25 cellular contexts compared by ENCODE assay signal in genomic region chr21:27315373-27315772, GRCh38.
"Had no signal": no experiment of that assay in that cellular context is flagged by ENCODE, and none has a peak within 500 bp of the region (broad histone marks: within the 10 kb centered on the region; RNA-seq: fewer than 3 reads in every experiment).

No MANE protein-coding gene starts in this region.

- ATAC-seq: effector memory CD8-positive, alpha-beta T cell; heart right ventricle; natural killer cell; sciatic nerve; stimulated activated memory B cell treated with anti-CD40 and anti-IgM and Interleukin-4, amounts not matched to agents 10 μg/mL and 1 μg/mL and 100 μg/mL, for 72 hours; T-helper 17 cell had no signal

- H3K36me3 Mint-ChIP-seq: activated naive CD4-positive, alpha-beta T cell treated with anti-CD3 and anti-CD28 coated beads, Interleukin-2, amount 50 U/mL, for 24 hours; brain; immature natural killer cell; stimulated activated memory B cell treated with anti-CD40 and anti-IgM and Interleukin-4, amounts not matched to agents 10 μg/mL and 1 μg/mL and 100 μg/mL, for 72 hours had no signal

- H3K4me1 Mint-ChIP-seq: activated CD4-positive, alpha-beta memory T cell treated with anti-CD3 and anti-CD28 coated beads, Interleukin-2, amount 10 ng/mL, durations not matched to agents 7 days and 5 days; activated naive CD4-positive, alpha-beta T cell treated with anti-CD3 and anti-CD28 coated beads, Interleukin-2, amount 50 U/mL, for 24 hours; brain; immature natural killer cell; natural killer cell; stimulated activated memory B cell treated with anti-CD40 and anti-IgM and Interleukin-4, amounts not matched to agents 10 μg/mL and 1 μg/mL and 100 μg/mL, for 72 hours; T-helper 17 cell had no signal

- H3K9me3 Mint-ChIP-seq: stimulated activated memory B cell treated with anti-CD40 and anti-IgM and Interleukin-4, amounts not matched to agents 10 μg/mL and 1 μg/mL and 100 μg/mL, for 72 hours had no signal

- H3K4me3 ChIP-seq: dorsolateral prefrontal cortex, esophagus squamous epithelium, heart right ventricle, left ventricle myocardium inferior, transverse colon, uterus had no signal

- FAIRE-seq: colon, small intestine had no signal

- H3K27me3 ChIP-seq: dorsolateral prefrontal cortex, esophagus squamous epithelium, heart right ventricle, transverse colon, uterus had no signal

- H3K27me3 Mint-ChIP-seq: activated CD4-positive, alpha-beta memory T cell treated with anti-CD3 and anti-CD28 coated beads, Interleukin-2, amount 10 ng/mL, durations not matched to agents 7 days and 5 days; activated naive CD4-positive, alpha-beta T cell treated with anti-CD3 and anti-CD28 coated beads, Interleukin-2, amount 50 U/mL, for 24 hours; effector memory CD8-positive, alpha-beta T cell; stimulated activated memory B cell treated with anti-CD40 and anti-IgM and Interleukin-4, amounts not matched to agents 10 μg/mL and 1 μg/mL and 100 μg/mL, for 72 hours; T-helper 17 cell had no signal

- H3K27ac Mint-ChIP-seq: activated CD4-positive, alpha-beta memory T cell treated with anti-CD3 and anti-CD28 coated beads, Interleukin-2, amount 10 ng/mL, durations not matched to agents 7 days and 5 days; activated naive CD4-positive, alpha-beta T cell treated with anti-CD3 and anti-CD28 coated beads, Interleukin-2, amount 50 U/mL, for 24 hours; brain; effector memory CD8-positive, alpha-beta T cell; immature natural killer cell; natural killer cell; stimulated activated memory B cell treated with anti-CD40 and anti-IgM and Interleukin-4, amounts not matched to agents 10 μg/mL and 1 μg/mL and 100 μg/mL, for 72 hours; T-helper 17 cell had no signal

- H3K4me3 Mint-ChIP-seq: activated CD4-positive, alpha-beta memory T cell treated with anti-CD3 and anti-CD28 coated beads, Interleukin-2, amount 10 ng/mL, durations not matched to agents 7 days and 5 days; activated naive CD4-positive, alpha-beta T cell treated with anti-CD3 and anti-CD28 coated beads, Interleukin-2, amount 50 U/mL, for 24 hours; brain; effector memory CD8-positive, alpha-beta T cell; immature natural killer cell; natural killer cell; stimulated activated memory B cell treated with anti-CD40 and anti-IgM and Interleukin-4, amounts not matched to agents 10 μg/mL and 1 μg/mL and 100 μg/mL, for 72 hours; T-helper 17 cell had no signal

- H3K9me3 ChIP-seq: esophagus squamous epithelium had no signal

- DNase-seq: activated CD4-positive, alpha-beta memory T cell treated with anti-CD3 and anti-CD28 coated beads, Interleukin-2, amount 10 ng/mL, durations not matched to agents 7 days and 5 days; activated CD4-positive, alpha-beta T cell treated with anti-CD3 and anti-CD28 coated beads for 4 hours; activated CD4-positive, CD25-positive, alpha-beta regulatory T cell; activated gamma-delta T cell treated with Interleukin-2 at 50 U/mL for 16 hours; activated T-cell treated with anti-CD3 and anti-CD28 coated beads for 4 hours; aorta; central memory CD4-positive, alpha-beta T cell; dorsolateral prefrontal cortex; effector memory CD8-positive, alpha-beta T cell; esophagus squamous epithelium; heart right ventricle; immature natural killer cell; left ventricle myocardium inferior; midbrain; natural killer cell; small intestine; stimulated activated CD4-positive, alpha-beta T cell treated with anti-CD3 and anti-CD28 coated beads, Interleukin-2, amount 100 ng/mL, for 24 hours; T-helper 17 cell; transverse colon; uterus had no signal

- H3K36me3 ChIP-seq: esophagus squamous epithelium, heart right ventricle, left ventricle myocardium inferior, transverse colon, uterus had no signal

- H3K4me1 ChIP-seq: esophagus squamous epithelium, heart right ventricle, left ventricle myocardium inferior, transverse colon, uterus had no signal

- H3K27ac ChIP-seq: dorsolateral prefrontal cortex, esophagus squamous epithelium, heart right ventricle, left ventricle myocardium inferior, transverse colon, uterus had no signal
